14 cellular contexts compared by ENCODE assay signal in the genomic region with DNA sequence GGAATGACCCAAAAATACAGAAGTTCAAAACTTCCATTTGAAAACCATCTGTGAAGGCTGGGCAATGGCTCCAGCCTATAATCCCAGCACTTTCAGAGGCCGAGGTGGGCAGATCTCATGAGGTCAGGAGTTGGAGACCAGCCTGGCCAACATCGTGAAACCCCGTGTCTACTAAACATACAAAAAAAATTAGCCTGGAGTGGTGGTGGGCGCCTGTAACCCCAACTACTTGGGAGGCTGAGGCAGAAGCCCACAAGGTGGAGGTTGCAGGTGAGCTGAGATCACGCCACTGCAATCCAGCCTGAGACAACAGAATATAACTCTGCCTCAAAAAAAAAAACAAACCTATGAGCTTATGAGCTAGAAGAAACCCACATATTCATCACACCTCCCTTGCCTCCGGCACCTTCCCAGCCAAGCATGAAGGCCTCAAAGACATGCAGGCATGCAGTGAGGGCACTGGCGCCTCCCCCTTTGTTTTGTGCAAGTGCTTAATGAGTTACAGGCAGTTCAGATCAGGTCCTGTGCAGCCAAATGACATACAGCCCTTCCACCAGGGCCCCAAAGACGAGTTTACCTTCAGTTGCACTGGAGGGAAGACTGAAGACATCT. TPM values are rescaled to one million over a fixed set of nuclear protein-coding genes. Genes with fewer than 3 reads are reported as not detected.
DNase-seq lines count a peak whose midpoint lies in the region; TF ChIP-seq lines count a peak whose summit lies in the region.
"Had no signal": no experiment of that assay in that cellular context is flagged by ENCODE, and none has a peak within 500 bp of the region (broad histone marks: within the 10 kb centered on the region; RNA-seq: fewer than 3 reads in every experiment).

No MANE protein-coding gene starts in this region.

- H3K36me3 Mint-ChIP-seq in chondrocyte (ENCODE audit: low read depth) (peaks cover 69% of the 10 kb centered on the region), neural progenitor cell (peaks cover 58% of the 10 kb centered on the region)

- TF ChIP-seq CTCF in chondrocyte (IDR thresholded peaks at IDR 0.05) = no peak
- no peak for TF ChIP-seq CTCF in neural progenitor cell (IDR thresholded peaks at IDR 0.05)
- no peak for TF ChIP-seq CTCF in GM13977 (IDR thresholded peaks at IDR 0.05; ENCODE audit: extremely low read depth, insufficient read depth, missing control alignments)
- TF ChIP-seq CTCF in MM.1S (IDR thresholded peaks at IDR 0.05; ENCODE audit: low read length) = no peak

- H3F3A ChIP-seq in neural progenitor cell (ENCODE audit: low read depth) (peaks cover 95% of the 10 kb centered on the region), MM.1S (ENCODE audit: insufficient read depth, low read length) (peaks cover 70% of the 10 kb centered on the region)

- peaks cover 60% of the 10 kb centered on the region for H3K4me1 Mint-ChIP-seq in chondrocyte (ENCODE audit: low read depth)
- peaks cover 26% of the 10 kb centered on the region for H3K4me1 Mint-ChIP-seq in neural progenitor cell

- no peaks in the 10 kb centered on the region; the same call in 1 of the 2 replicates for H3K4me1 ChIP-seq in Karpas-422 (ENCODE audit: low read length)
- H3K4me1 ChIP-seq in neural progenitor cell = peaks cover 3% of the 10 kb centered on the region
- no peaks in the 10 kb centered on the region for H3K4me1 ChIP-seq in MM.1S (ENCODE audit: low read length)

- H3K79me2 ChIP-seq in Karpas-422 (ENCODE audit: low read length) = peaks cover 23% of the 10 kb centered on the region
- H3K79me2 ChIP-seq in neural progenitor cell (ENCODE audit: low read depth) = peaks cover 49% of the 10 kb centered on the region
- H3K79me2 ChIP-seq in MM.1S (ENCODE audit: low read length) = peaks cover 53% of the 10 kb centered on the region

- H3K9me3 Mint-ChIP-seq in chondrocyte (ENCODE audit: low read depth) (no peaks in the 10 kb centered on the region), neural progenitor cell (no peaks in the 10 kb centered on the region)

- H2AFZ ChIP-seq in Karpas-422 (ENCODE audit: low read length) (no peak overlapping the region), neural progenitor cell (replicated peaks) (no peak overlapping the region), MM.1S (ENCODE audit: low read length) (no peak overlapping the region)

- no peak overlapping the region for H3K4me3 Mint-ChIP-seq in chondrocyte (ENCODE audit: unreplicated experiment)
- H3K4me3 Mint-ChIP-seq in neural progenitor cell = no peak overlapping the region

- H3K4me3 ChIP-seq in Karpas-422 (ENCODE audit: low read length) (no peak overlapping the region), neural progenitor cell (no peak overlapping the region), MM.1S (ENCODE audit: low read length) (no peak overlapping the region)
- H3K4me3 ChIP-seq: tibial artery had no signal

- no peaks in the 10 kb centered on the region for H3K27me3 Mint-ChIP-seq in chondrocyte (ENCODE audit: low read depth)
- peaks cover 21% of the 10 kb centered on the region for H3K27me3 Mint-ChIP-seq in neural progenitor cell (ENCODE audit: insufficient read depth, low read depth)

- H3K27me3 ChIP-seq in Karpas-422 (ENCODE audit: low read length) = no peaks in the 10 kb centered on the region
- H3K27me3 ChIP-seq in neural progenitor cell = no peaks in the 10 kb centered on the region
- no peaks in the 10 kb centered on the region for H3K27me3 ChIP-seq in MM.1S (replicated peaks; ENCODE audit: insufficient read depth, low read length)
- H3K27me3 ChIP-seq: neutrophil, tibial artery had no signal

- H3K4me2 ChIP-seq in Karpas-422 (ENCODE audit: low read depth, low read length, poor library complexity, severe bottlenecking) (no peak overlapping the region), neural progenitor cell (no peak overlapping the region), MM.1S (ENCODE audit: low read depth, low read length) (no peak overlapping the region)

- H3K9me2 ChIP-seq in Karpas-422 (replicated peaks; ENCODE audit: insufficient read depth, low read length) = no peaks in the 10 kb centered on the region
- H3K9me2 ChIP-seq in MM.1S (replicated peaks; ENCODE audit: insufficient read depth, low read length) = no peaks in the 10 kb centered on the region

- H3K9me3 ChIP-seq in Karpas-422 (ENCODE audit: low read length) = no peaks in the 10 kb centered on the region
- no peaks in the 10 kb centered on the region for H3K9me3 ChIP-seq in neural progenitor cell (ENCODE audit: low read depth)
- H3K9me3 ChIP-seq in MM.1S (replicated peaks; ENCODE audit: insufficient read depth, low read length) = no peaks in the 10 kb centered on the region
- H3K9me3 ChIP-seq: neutrophil, tibial artery had no signal

- DNase-seq in NCI-H82 (lab: John Stamatoyannopoulos, UW) (peak; percentile 27), NCI-H82 treated with DMSO at 0.1 percent for 48 hours (lab: John Stamatoyannopoulos, UW; ENCODE audit: unreplicated experiment) (no peak), Karpas-422 (peak; percentile 54), chondrocyte (ENCODE audit: low spot score) (no peak), neural progenitor cell (ENCODE audit: low spot score) (no peak), GM13977 (ENCODE audit: low spot score) (no peak), COR-L47 (lab: John Stamatoyannopoulos, UW) (no peak), MM.1S (no peak)
- DNase-seq: activated gamma-delta T cell; GDM1; KG1; stimulated activated CD4-positive, alpha-beta T cell treated with anti-CD3 and anti-CD28 coated beads, Interleukin-4, amount 100 ng/mL, for 4 hours had no signal

- H3K27ac Mint-ChIP-seq in chondrocyte (ENCODE audit: unreplicated experiment) (peak overlapping the region; percentile 75), neural progenitor cell (no peak overlapping the region)

- H3K36me3 ChIP-seq in Karpas-422 (ENCODE audit: insufficient read depth, low read length) (peaks cover 69% of the 10 kb centered on the region), neural progenitor cell (peaks cover 49% of the 10 kb centered on the region), MM.1S (replicated peaks; ENCODE audit: insufficient read depth, low read length) (peaks cover 53% of the 10 kb centered on the region)

- in situ Hi-C loops in GM13977 (cut with MboI; ENCODE audit: low pct_unique_long_range_greater_than_20kb, low sequenced_read_pairs, unreplicated experiment) = no loop called here

- H4K20me1 ChIP-seq in Karpas-422 (ENCODE audit: insufficient read depth, low read depth, low read length) = peaks cover 57% of the 10 kb centered on the region
- peaks cover 91% of the 10 kb centered on the region for H4K20me1 ChIP-seq in neural progenitor cell (ENCODE audit: low read depth)
- H4K20me1 ChIP-seq in MM.1S (ENCODE audit: insufficient read depth, low read length) = peaks cover 53% of the 10 kb centered on the region

- H3K9ac ChIP-seq in Karpas-422 (ENCODE audit: low read length) (no peak overlapping the region), neural progenitor cell (no peak overlapping the region), MM.1S (ENCODE audit: low read length) (no peak overlapping the region)

- H3K27ac ChIP-seq in Karpas-422 (ENCODE audit: low read length) (no peak overlapping the region), neural progenitor cell (peak overlapping the region; percentile 49), MM.1S (ENCODE audit: low read length) (no peak overlapping the region)
- H3K27ac ChIP-seq: neutrophil, tibial artery had no signal

RNA-seq across cellular contexts. Expression of a gene that starts 9.9 kb away (rescaled TPM):
- 484 and 580 TPM in 2 replicates for total RNA-seq in Karpas-422 (2014; rRNA removed; shearing (Covaris generic); ENCODE audit: low replicate concordance)
- total RNA-seq in chondrocyte (341 to 426 TPM (median 348 TPM) in 3 replicates), neural progenitor cell (ENCODE audit: low replicate concordance) (795 and 1,138 TPM in 2 replicates)

Comparison
In these comparisons a context has a peak if more than half of its experiments do, and no peak if none do; other contexts are left out.
1. DNase-seq: peak in NCI-H82 (single experiment) and Karpas-422 (single experiment); none in NCI-H82 treated with DMSO at 0.1 percent for 48 hours (single experiment), chondrocyte (single experiment), neural progenitor cell (single experiment), GM13977 (single experiment), COR-L47 (single experiment) and MM.1S (single experiment).